Comparison of ENCODE assay signal across 8 cellular contexts in the genomic region with DNA sequence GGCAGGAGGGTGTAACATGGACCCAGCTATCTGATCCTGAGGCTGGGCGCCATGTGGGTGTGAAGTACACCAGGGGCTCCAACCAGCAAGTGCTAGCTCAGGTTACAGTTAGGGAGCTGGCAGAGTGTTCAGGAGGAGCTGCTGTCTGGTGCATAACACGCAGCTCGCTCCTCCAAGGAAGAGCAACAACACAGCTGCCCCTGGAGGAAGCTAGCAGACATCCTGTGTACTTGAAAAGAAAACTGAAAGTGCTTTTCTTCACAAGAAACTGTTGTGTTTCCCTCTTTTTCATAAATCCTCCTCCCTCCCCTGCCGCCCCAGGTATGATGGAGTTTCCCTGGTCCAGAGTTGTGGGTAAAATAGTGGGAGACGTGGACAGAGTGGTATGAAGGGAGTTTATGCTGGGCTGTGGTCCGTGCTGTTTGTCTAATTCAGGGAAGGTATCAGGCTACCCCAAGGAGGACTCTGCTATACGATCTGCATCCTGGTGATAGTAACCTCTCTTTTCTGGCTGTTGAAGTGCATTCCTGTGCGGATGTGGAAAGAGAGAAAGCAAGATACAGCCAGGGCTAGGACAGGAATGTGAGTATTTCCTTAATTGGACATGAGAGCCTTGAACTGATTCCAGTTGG. TPM values are rescaled to one million over a fixed set of nuclear protein-coding genes. Genes with fewer than 3 reads are reported as not detected.
DNase-seq lines count a peak whose midpoint lies in the region; ATAC-seq and FAIRE-seq lines count a peak whose summit lies in the region.

No MANE protein-coding gene starts in this region.

- H3K27me3 ChIP-seq in CD4-positive, CD25-positive, alpha-beta regulatory T cell (ENCODE audit: control insufficient read depth, insufficient read depth, low read length): no peaks in the 10 kb centered on the region
- H3K27me3 ChIP-seq in duodenal mucosa (ENCODE audit: control insufficient read depth in 1 of 2, insufficient read depth in 2 of 2, low read length in 2 of 2) (peaks cover 0 to 1% of the 10 kb centered on the region in 2 donors), muscle layer of duodenum (ENCODE audit: low read depth, low read length) (no peaks in the 10 kb centered on the region)

- H3K27me3 Mint-ChIP-seq in CD4-positive, CD25-positive, alpha-beta regulatory T cell: no peaks in the 10 kb centered on the region
- no peaks in the 10 kb centered on the region for H3K27me3 Mint-ChIP-seq in T-helper 17 cell

- peak; percentile 82 to 85 for ATAC-seq in CD4-positive, CD25-positive, alpha-beta regulatory T cell (ENCODE audit: low read depth in 2 of 2)
- ATAC-seq in HG03571 (IDR thresholded peaks at IDR 0.05; ENCODE audit: unreplicated experiment) (peak; percentile 56), T-helper 17 cell (peak; percentile 77)

- peak overlapping the region; percentile 91 for H3K27ac ChIP-seq in CD4-positive, CD25-positive, alpha-beta regulatory T cell (ENCODE audit: insufficient read depth, low read length, poor library complexity, severe bottlenecking)
- H3K27ac ChIP-seq in duodenal mucosa (ENCODE audit: low read depth, low read length): peak overlapping the region; percentile 3
- peak overlapping the region; percentile 79 for H3K27ac ChIP-seq in muscle layer of duodenum (ENCODE audit: low read length)

- no peaks in the 10 kb centered on the region for H3K36me3 Mint-ChIP-seq in CD4-positive, CD25-positive, alpha-beta regulatory T cell
- H3K36me3 Mint-ChIP-seq in T-helper 17 cell (ENCODE audit: low read depth): no peaks in the 10 kb centered on the region

- H3K9me3 ChIP-seq in CD4-positive, CD25-positive, alpha-beta regulatory T cell (ENCODE audit: control insufficient read depth in 2 of 2, low read length in 2 of 2): no peaks in the 10 kb centered on the region
- H3K9me3 ChIP-seq in T-helper 17 cell (ENCODE audit: control insufficient read depth, low read length, poor library complexity, severe bottlenecking) (no peaks in the 10 kb centered on the region), duodenal mucosa (ENCODE audit: control insufficient read depth in 1 of 2, low read length in 2 of 2) (no peaks in the 10 kb centered on the region), muscle layer of duodenum (ENCODE audit: control insufficient read depth in 1 of 2, low read length in 2 of 2) (no peaks in the 10 kb centered on the region)

- H3K9ac ChIP-seq in duodenal mucosa (ENCODE audit: low read depth in 1 of 2, low read length in 2 of 2): peak overlapping the region; percentile 42 to 63

- H3K4me1 ChIP-seq in CD4-positive, CD25-positive, alpha-beta regulatory T cell (ENCODE audit: control insufficient read depth, insufficient read depth, low read length, poor library complexity, severe bottlenecking): peaks cover 67% of the 10 kb centered on the region
- peaks cover 36 to 38% of the 10 kb centered on the region in 2 donors for H3K4me1 ChIP-seq in duodenal mucosa (ENCODE audit: control insufficient read depth in 1 of 2, insufficient read depth in 2 of 2, low read length in 2 of 2)
- H3K4me1 ChIP-seq in muscle layer of duodenum (ENCODE audit: control insufficient read depth in 1 of 2, insufficient read depth in 2 of 2, low read length in 2 of 2): peaks cover 7 to 21% of the 10 kb centered on the region in 2 donors

- H3K9me3 Mint-ChIP-seq in CD4-positive, CD25-positive, alpha-beta regulatory T cell: no peaks in the 10 kb centered on the region

- peak; percentile 98 for FAIRE-seq in GM19239 (lab: Jason Lieb, UNC)

- H3K4me3 ChIP-seq in CD4-positive, CD25-positive, alpha-beta regulatory T cell (ENCODE audit: low read depth, low read length): peak overlapping the region; percentile 92
- H3K4me3 ChIP-seq in duodenal mucosa (ENCODE audit: low read depth in 1 of 2, low read length in 2 of 2): peak overlapping the region; percentile 59 to 69
- peak overlapping the region; percentile 37 to 48 for H3K4me3 ChIP-seq in muscle layer of duodenum (ENCODE audit: low read depth in 1 of 2, low read length in 2 of 2)

- H3K36me3 ChIP-seq in CD4-positive, CD25-positive, alpha-beta regulatory T cell (ENCODE audit: control insufficient read depth, insufficient read depth, low read length): no peaks in the 10 kb centered on the region
- H3K36me3 ChIP-seq in duodenal mucosa (ENCODE audit: control insufficient read depth in 1 of 2, insufficient read depth in 2 of 2, low read length in 2 of 2) (no peaks in the 10 kb centered on the region), muscle layer of duodenum (ENCODE audit: control insufficient read depth in 1 of 2, insufficient read depth in 2 of 2, low read length in 2 of 2) (no peaks in the 10 kb centered on the region)

- peak; percentile 43 to 86 (median 67) for DNase-seq in CD4-positive, CD25-positive, alpha-beta regulatory T cell
- DNase-seq in GM19239 (ENCODE audit: insufficient read length, low spot score) (no peak), T-helper 17 cell (peak in 1 of 3 donors; percentile 28), NCI-H526 (lab: John Stamatoyannopoulos, UW) (no peak), cerebellum (ENCODE audit: low spot score) (no peak)

- peak overlapping the region; percentile 89 to 98 (median 96) for H3K4me3 Mint-ChIP-seq in CD4-positive, CD25-positive, alpha-beta regulatory T cell
- H3K4me3 Mint-ChIP-seq in T-helper 17 cell: peak overlapping the region; percentile 95

- peak overlapping the region; percentile 99 to 100 (median 100) for H3K27ac Mint-ChIP-seq in CD4-positive, CD25-positive, alpha-beta regulatory T cell
- peak overlapping the region; percentile 99 for H3K27ac Mint-ChIP-seq in T-helper 17 cell

- H3K4me1 Mint-ChIP-seq in CD4-positive, CD25-positive, alpha-beta regulatory T cell: peaks cover 19 to 82% (median 51%) of the 10 kb centered on the region in 4 donors
- peaks cover 58% of the 10 kb centered on the region for H3K4me1 Mint-ChIP-seq in T-helper 17 cell

RNA-seq across cellular contexts. Expression of a gene that starts 6.1 kb away (rescaled TPM):
- 215 TPM for total RNA-seq in CD4-positive, CD25-positive, alpha-beta regulatory T cell
- polyA plus RNA-seq in CD4-positive, CD25-positive, alpha-beta regulatory T cell: 100 to 1,000 TPM; 225 to 299 (median 250) TPM
- total RNA-seq in T-helper 17 cell (100 to 1,000 TPM; 118 to 127 TPM), cerebellum (71.4 TPM)

Comparison
In these comparisons a context has a peak if more than half of its experiments do, and no peak if none do; other contexts are left out.
1. DNase-seq: peak in CD4-positive, CD25-positive, alpha-beta regulatory T cell (3 of 3); none in GM19239 (single experiment), NCI-H526 (0 of 2) and cerebellum (single experiment).
2. H3K27ac ChIP-seq: peak in every context shown above with its lines; median percentile 91 in CD4-positive, CD25-positive, alpha-beta regulatory T cell; 79 in muscle layer of duodenum; 3 in duodenal mucosa.
3. Peak in every context shown above with its lines, with median percentiles within 50 percentile points of each other: ATAC-seq and H3K4me3 ChIP-seq.